In the genomic region with DNA sequence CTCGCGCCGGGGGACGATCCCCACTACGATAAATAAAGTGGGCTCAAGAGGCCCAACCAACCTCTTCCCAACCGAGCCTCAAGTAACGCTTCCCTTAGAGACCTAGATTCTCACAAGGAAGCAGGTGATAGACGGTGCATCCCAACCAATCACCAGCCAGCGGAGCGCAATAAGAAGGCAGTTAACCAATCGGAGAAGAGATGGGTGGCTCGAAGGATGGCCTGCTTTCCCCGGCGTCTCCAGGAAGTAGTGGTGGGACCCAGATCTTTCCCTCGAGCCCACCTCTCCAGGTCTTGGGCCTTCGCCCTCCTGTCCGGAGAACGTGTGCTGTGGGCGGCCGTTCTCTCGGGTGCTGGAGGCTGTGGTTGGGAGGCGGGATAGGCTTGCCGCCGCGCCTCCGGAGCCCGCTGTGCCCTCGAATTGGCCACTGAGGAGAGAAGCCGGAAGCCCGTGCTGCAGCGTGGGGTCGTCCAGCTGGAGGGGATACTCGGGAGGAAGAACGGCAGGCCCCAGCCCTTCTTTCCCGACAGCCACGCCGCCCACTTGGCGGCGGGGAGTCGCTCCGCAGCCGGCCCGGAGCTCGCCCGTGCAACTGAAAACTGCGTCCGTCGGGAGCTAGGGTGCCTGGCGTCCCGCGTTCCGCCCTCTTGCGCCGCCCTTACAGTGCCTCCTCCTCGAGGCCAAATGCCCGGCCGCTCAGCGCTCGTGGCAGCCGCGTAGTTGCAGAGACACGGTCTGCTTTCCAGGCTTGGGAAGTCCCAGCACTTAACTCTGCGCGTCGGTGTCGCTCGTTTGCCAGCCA, we compare ENCODE assay signal across 1 cellular context.
TF ChIP-seq lines count a peak whose summit lies in the region.

A gene (minus strand): TSS at position 594 of the 802 bp plus-strand sequence. CDS start 2,665 bp downstream, outside the sequence.

TF ChIP-seq in K562, 482 proteins besides CTCF, POLR2A, EP300 and RAD21 (continued from another document):
- no peak for TF ChIP-seq CBX2 (IDR thresholded peaks at IDR 0.05; ENCODE audit: insufficient read depth, low read length, poor library complexity, severe bottlenecking)
- peak; percentile 92 for TF ChIP-seq ZFX (CRISPR knock-in tag; IDR thresholded peaks at IDR 0.05)
- TF ChIP-seq, protein P1, sequence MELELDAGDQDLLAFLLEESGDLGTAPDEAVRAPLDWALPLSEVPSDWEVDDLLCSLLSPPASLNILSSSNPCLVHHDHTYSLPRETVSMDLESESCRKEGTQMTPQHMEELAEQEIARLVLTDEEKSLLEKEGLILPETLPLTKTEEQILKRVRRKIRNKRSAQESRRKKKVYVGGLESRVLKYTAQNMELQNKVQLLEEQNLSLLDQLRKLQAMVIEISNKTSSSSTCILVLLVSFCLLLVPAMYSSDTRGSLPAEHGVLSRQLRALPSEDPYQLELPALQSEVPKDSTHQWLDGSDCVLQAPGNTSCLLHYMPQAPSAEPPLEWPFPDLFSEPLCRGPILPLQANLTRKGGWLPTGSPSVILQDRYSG (tag; conservative IDR thresholded peaks at IDR 0.05; ENCODE audit: low read depth): no peak
- TF ChIP-seq ZNF699 (CRISPR knock-in tag; IDR thresholded peaks at IDR 0.05; ENCODE audit: insufficient replicate concordance): no peak
- TF ChIP-seq, protein P2, sequence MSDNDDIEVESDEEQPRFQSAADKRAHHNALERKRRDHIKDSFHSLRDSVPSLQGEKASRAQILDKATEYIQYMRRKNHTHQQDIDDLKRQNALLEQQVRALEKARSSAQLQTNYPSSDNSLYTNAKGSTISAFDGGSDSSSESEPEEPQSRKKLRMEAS (CRISPR knock-in tag; IDR thresholded peaks at IDR 0.05): peak; percentile 31
- TF ChIP-seq RFX7 (CRISPR knock-in tag; IDR thresholded peaks at IDR 0.05): no peak
- TF ChIP-seq, protein P3, sequence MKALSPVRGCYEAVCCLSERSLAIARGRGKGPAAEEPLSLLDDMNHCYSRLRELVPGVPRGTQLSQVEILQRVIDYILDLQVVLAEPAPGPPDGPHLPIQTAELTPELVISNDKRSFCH (CRISPR knock-in tag; IDR thresholded peaks at IDR 0.05): no peak
- TF ChIP-seq, protein P3 (tag; IDR thresholded peaks at IDR 0.05): peak; percentile 39; the same call in 1 of the 2 replicates
- no peak for TF ChIP-seq ILF3 (IDR thresholded peaks at IDR 0.05; ENCODE audit: borderline replicate concordance)
- TF ChIP-seq BDP1 (IDR thresholded peaks at IDR 0.05; ENCODE audit: insufficient read depth, insufficient read length): no peak
- peak in 1 of 2 experiments; percentile 32; a peak in 1 of 4 replicates for TF ChIP-seq TEAD1 (CRISPR knock-in tag; IDR thresholded peaks at IDR 0.05)
- no peak for TF ChIP-seq ZNF589 (CRISPR knock-in tag; IDR thresholded peaks at IDR 0.05; ENCODE audit: low read depth)
- TF ChIP-seq RNF2 (IDR thresholded peaks at IDR 0.05): peak; percentile 79
- TF ChIP-seq, protein P4, sequence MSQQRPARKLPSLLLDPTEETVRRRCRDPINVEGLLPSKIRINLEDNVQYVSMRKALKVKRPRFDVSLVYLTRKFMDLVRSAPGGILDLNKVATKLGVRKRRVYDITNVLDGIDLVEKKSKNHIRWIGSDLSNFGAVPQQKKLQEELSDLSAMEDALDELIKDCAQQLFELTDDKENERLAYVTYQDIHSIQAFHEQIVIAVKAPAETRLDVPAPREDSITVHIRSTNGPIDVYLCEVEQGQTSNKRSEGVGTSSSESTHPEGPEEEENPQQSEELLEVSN (IDR thresholded peaks at IDR 0.05; ENCODE audit: borderline replicate concordance in 1 of 2, extremely low read depth in 1 of 2, insufficient read depth in 1 of 2, insufficient read length in 1 of 2, low read depth in 1 of 2, low read length in 1 of 2, poor library complexity in 1 of 2, severe bottlenecking in 1 of 2): peak; percentile 74 to 76
- peak; percentile 91 for TF ChIP-seq PCBP1 (IDR thresholded peaks at IDR 0.05; ENCODE audit: low read depth, low read length, poor library complexity, severe bottlenecking)
- no peak for TF ChIP-seq ZSCAN29 (IDR thresholded peaks at IDR 0.05)
- peak; percentile 52 for TF ChIP-seq NFIC (IDR thresholded peaks at IDR 0.05)
- TF ChIP-seq ZNF324 (CRISPR knock-in tag; IDR thresholded peaks at IDR 0.05): no peak
- no peak for TF ChIP-seq ZNF76 (CRISPR knock-in tag; IDR thresholded peaks at IDR 0.05; ENCODE audit: borderline replicate concordance)
- peak; percentile 92 for TF ChIP-seq TAF9B (IDR thresholded peaks at IDR 0.05; ENCODE audit: partially characterized antibody)
- TF ChIP-seq, protein P5, sequence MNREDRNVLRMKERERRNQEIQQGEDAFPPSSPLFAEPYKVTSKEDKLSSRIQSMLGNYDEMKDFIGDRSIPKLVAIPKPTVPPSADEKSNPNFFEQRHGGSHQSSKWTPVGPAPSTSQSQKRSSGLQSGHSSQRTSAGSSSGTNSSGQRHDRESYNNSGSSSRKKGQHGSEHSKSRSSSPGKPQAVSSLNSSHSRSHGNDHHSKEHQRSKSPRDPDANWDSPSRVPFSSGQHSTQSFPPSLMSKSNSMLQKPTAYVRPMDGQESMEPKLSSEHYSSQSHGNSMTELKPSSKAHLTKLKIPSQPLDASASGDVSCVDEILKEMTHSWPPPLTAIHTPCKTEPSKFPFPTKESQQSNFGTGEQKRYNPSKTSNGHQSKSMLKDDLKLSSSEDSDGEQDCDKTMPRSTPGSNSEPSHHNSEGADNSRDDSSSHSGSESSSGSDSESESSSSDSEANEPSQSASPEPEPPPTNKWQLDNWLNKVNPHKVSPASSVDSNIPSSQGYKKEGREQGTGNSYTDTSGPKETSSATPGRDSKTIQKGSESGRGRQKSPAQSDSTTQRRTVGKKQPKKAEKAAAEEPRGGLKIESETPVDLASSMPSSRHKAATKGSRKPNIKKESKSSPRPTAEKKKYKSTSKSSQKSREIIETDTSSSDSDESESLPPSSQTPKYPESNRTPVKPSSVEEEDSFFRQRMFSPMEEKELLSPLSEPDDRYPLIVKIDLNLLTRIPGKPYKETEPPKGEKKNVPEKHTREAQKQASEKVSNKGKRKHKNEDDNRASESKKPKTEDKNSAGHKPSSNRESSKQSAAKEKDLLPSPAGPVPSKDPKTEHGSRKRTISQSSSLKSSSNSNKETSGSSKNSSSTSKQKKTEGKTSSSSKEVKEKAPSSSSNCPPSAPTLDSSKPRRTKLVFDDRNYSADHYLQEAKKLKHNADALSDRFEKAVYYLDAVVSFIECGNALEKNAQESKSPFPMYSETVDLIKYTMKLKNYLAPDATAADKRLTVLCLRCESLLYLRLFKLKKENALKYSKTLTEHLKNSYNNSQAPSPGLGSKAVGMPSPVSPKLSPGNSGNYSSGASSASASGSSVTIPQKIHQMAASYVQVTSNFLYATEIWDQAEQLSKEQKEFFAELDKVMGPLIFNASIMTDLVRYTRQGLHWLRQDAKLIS (CRISPR knock-in tag; IDR thresholded peaks at IDR 0.05): peak; percentile 37
- TF ChIP-seq SRF (CRISPR knock-in tag; IDR thresholded peaks at IDR 0.05): peak; percentile 3 to 35; a peak in 1 of 4 replicates
- TF ChIP-seq JUND (IDR thresholded peaks at IDR 0.05; ENCODE audit: borderline replicate concordance, low read depth, low read length): peak; percentile 9; the same call in 1 of the 2 replicates
- TF ChIP-seq JUND (tag; IDR thresholded peaks at IDR 0.05; ENCODE audit: borderline replicate concordance, low read depth, low read length): 0 out of 3 replicates have a peak, but pooled peaks have one; percentile 16
- TF ChIP-seq ARNT (IDR thresholded peaks at IDR 0.05): no peak
- TF ChIP-seq, protein P6, sequence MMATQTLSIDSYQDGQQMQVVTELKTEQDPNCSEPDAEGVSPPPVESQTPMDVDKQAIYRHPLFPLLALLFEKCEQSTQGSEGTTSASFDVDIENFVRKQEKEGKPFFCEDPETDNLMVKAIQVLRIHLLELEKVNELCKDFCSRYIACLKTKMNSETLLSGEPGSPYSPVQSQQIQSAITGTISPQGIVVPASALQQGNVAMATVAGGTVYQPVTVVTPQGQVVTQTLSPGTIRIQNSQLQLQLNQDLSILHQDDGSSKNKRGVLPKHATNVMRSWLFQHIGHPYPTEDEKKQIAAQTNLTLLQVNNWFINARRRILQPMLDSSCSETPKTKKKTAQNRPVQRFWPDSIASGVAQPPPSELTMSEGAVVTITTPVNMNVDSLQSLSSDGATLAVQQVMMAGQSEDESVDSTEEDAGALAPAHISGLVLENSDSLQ (IDR thresholded peaks at IDR 0.05): peak; percentile 99
- no peak for TF ChIP-seq ZNF282 (CRISPR knock-in tag; IDR thresholded peaks at IDR 0.05)
- TF ChIP-seq COPS2 (conservative IDR thresholded peaks at IDR 0.05): no peak
- TF ChIP-seq, protein P7, sequence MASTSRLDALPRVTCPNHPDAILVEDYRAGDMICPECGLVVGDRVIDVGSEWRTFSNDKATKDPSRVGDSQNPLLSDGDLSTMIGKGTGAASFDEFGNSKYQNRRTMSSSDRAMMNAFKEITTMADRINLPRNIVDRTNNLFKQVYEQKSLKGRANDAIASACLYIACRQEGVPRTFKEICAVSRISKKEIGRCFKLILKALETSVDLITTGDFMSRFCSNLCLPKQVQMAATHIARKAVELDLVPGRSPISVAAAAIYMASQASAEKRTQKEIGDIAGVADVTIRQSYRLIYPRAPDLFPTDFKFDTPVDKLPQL (IDR thresholded peaks at IDR 0.05; ENCODE audit: extremely low read depth, insufficient read length): peak; percentile 23
- no peak for TF ChIP-seq OTX1 (CRISPR knock-in tag; IDR thresholded peaks at IDR 0.05)
- peak in 1 of 2 experiments; percentile 19; a peak in 1 of 4 replicates for TF ChIP-seq SIX5 (IDR thresholded peaks at IDR 0.05; ENCODE audit: borderline replicate concordance in 1 of 2, insufficient read depth in 1 of 2, low read depth in 1 of 2, low read length in 2 of 2)
- peak; percentile 42; the same call in 1 of the 2 replicates for TF ChIP-seq KLF1 (tag; IDR thresholded peaks at IDR 0.05)
- peak; percentile 84 for TF ChIP-seq GTF2E2 (tag; IDR thresholded peaks at IDR 0.05)
- TF ChIP-seq TAF7 (tag; IDR thresholded peaks at IDR 0.05): peak; percentile 92
- peak in 1 of 2 experiments; percentile 81; a peak in 3 of 4 replicates for TF ChIP-seq MAZ (CRISPR knock-in tag; conservative IDR thresholded peaks at IDR 0.05 in 1 of 2, IDR thresholded peaks at IDR 0.05 in 1 of 2)
- 0 out of 2 replicates have a peak, but pooled peaks have one; percentile 32 for TF ChIP-seq ZNF431 (CRISPR knock-in tag; IDR thresholded peaks at IDR 0.05)
- peak; percentile 70 for TF ChIP-seq MYC (IDR thresholded peaks at IDR 0.05; ENCODE audit: low read depth, low read length)
- TF ChIP-seq MYC (CRISPR knock-in tag; IDR thresholded peaks at IDR 0.05; ENCODE audit: borderline replicate concordance, low read depth): peak; percentile 85; the same call in 1 of the 2 replicates
- 0 out of 2 replicates have a peak, but pooled peaks have one; percentile 4 for TF ChIP-seq LCOR (CRISPR knock-in tag; IDR thresholded peaks at IDR 0.05)
- TF ChIP-seq ETV1 (tag; conservative IDR thresholded peaks at IDR 0.05; ENCODE audit: low read depth): peak; percentile 15; the same call in 1 of the 2 replicates
- 0 out of 2 replicates have a peak, but pooled peaks have one; percentile 60 for TF ChIP-seq HLTF (IDR thresholded peaks at IDR 0.05)
